ENCODE assay signal across 22 cellular contexts in genomic region chr7:96061844-96062243, GRCh38.
DNase-seq lines count a peak whose midpoint lies in the region; ATAC-seq and TF ChIP-seq lines count a peak whose summit lies in the region.
"Had no signal": no experiment of that assay in that cellular context is flagged by ENCODE, and none has a peak within 500 bp of the region (broad histone marks: within the 10 kb centered on the region; RNA-seq: fewer than 3 reads in every experiment).

No MANE protein-coding gene starts in this region.

- H3K27ac Mint-ChIP-seq in MCF 10A (ENCODE audit: low read depth, unreplicated experiment) (no peak overlapping the region), progenitor cell of endocrine pancreas (no peak overlapping the region)
- H3K27ac Mint-ChIP-seq: activated naive CD8-positive, alpha-beta T cell treated with anti-CD3 and anti-CD28 coated beads, Interleukin-2, amount 50 U/mL, for 24 hours had no signal

- H3K36me3 ChIP-seq in breast epithelium (no peaks in the 10 kb centered on the region), thyroid gland (no peaks in the 10 kb centered on the region)
- H3K36me3 ChIP-seq: BLaER1 treated with 17β-estradiol and CSF1 and Interleukin-3, amounts not matched to agents 10 nM and 100 nM; cardiac muscle cell had no signal

- no peak for TF ChIP-seq POLR2A in breast epithelium (IDR thresholded peaks at IDR 0.05)
- TF ChIP-seq POLR2A in thyroid gland (IDR thresholded peaks at IDR 0.05): no peak

- H3K36me3 Mint-ChIP-seq in MCF 10A (ENCODE audit: insufficient read depth, unreplicated experiment) (no peaks in the 10 kb centered on the region), progenitor cell of endocrine pancreas (ENCODE audit: insufficient read depth) (no peaks in the 10 kb centered on the region)
- H3K36me3 Mint-ChIP-seq: type B pancreatic cell had no signal

- no peaks in the 10 kb centered on the region for H3K4me1 ChIP-seq in breast epithelium
- H3K4me1 ChIP-seq in thyroid gland: peaks cover 22 to 39% of the 10 kb centered on the region in 2 donors
- H3K4me1 ChIP-seq: BLaER1 treated with 17β-estradiol and CSF1 and Interleukin-3, amounts not matched to agents 10 nM and 100 nM had no signal

- CTCF ChIA-PET in MCF 10A (lab: Yijun Ruan, JAX): interaction anchor here (1.1 to 1.2 kb wide), 2 partner anchors 14 to 17 kb away, joined by 3 read pairs; no protein-coding TSS in a partner anchor

- peaks cover 0 to 4% of the 10 kb centered on the region in 2 donors for H3K27me3 ChIP-seq in breast epithelium
- H3K27me3 ChIP-seq in thyroid gland: no peaks in the 10 kb centered on the region
- H3K27me3 ChIP-seq: BLaER1 treated with 17β-estradiol and CSF1 and Interleukin-3, amounts not matched to agents 10 nM and 100 nM; cardiac muscle cell had no signal

- peaks cover 99% of the 10 kb centered on the region for H3K27me3 Mint-ChIP-seq in MCF 10A (ENCODE audit: insufficient read depth, unreplicated experiment)
- peaks cover 20% of the 10 kb centered on the region for H3K27me3 Mint-ChIP-seq in progenitor cell of endocrine pancreas
- H3K27me3 Mint-ChIP-seq: type B pancreatic cell had no signal

- BruUV-seq in MCF 10A (replicated peaks; lab: Mats Ljungman, UMichigan): no TSS peak

- intact Hi-C loops in MCF 10A (cut with micrococcal nuclease): no loop called here
- intact Hi-C loops in breast epithelium (cut with DNase I; ENCODE audit: low total_unique reads): no loop called here
- intact Hi-C loops in thyroid gland (cut with DNase I): no loop called here

- H3K4me3 Mint-ChIP-seq in MCF 10A (ENCODE audit: unreplicated experiment) (no peak overlapping the region), progenitor cell of endocrine pancreas (ENCODE audit: low read depth) (no peak overlapping the region)
- H3K4me3 Mint-ChIP-seq: activated naive CD8-positive, alpha-beta T cell treated with anti-CD3 and anti-CD28 coated beads, Interleukin-2, amount 50 U/mL, for 24 hours had no signal

- no peak overlapping the region for H3K27ac ChIP-seq in breast epithelium
- peak overlapping the region in 2 of 3 donors; percentile 16 to 54 for H3K27ac ChIP-seq in thyroid gland
- H3K27ac ChIP-seq: BLaER1 treated with 17β-estradiol and CSF1 and Interleukin-3, amounts not matched to agents 10 nM and 100 nM; cardiac muscle cell had no signal

- ATAC-seq in stimulated activated naive CD8-positive, alpha-beta T cell treated with anti-CD3 and anti-CD28 coated beads, Interleukin-15, Interleukin-2, amounts not matched to agents 100 U/mL and 50 U/mL, for 24 hours: no peak
- ATAC-seq: activated naive CD8-positive, alpha-beta T cell treated with anti-CD3 and anti-CD28 coated beads, Interleukin-2, amount 50 U/mL, for 24 hours; HCT116 had no signal

- WGBS in thyroid gland, 2 donors: 16 to 27% methylated on average over 4 of the region's 4 CpGs

- DNase-seq in MCF 10A (ENCODE audit: unreplicated experiment): peak; percentile 75
- no peak for DNase-seq in breast epithelium (ENCODE audit: low spot score in 2 of 2)
- DNase-seq in NCI-H446 treated with DMSO at 0.1 percent for 48 hours (lab: John Stamatoyannopoulos, UW): peak; percentile 77
- peak; percentile 4 for DNase-seq in fibroblast of pulmonary artery (ENCODE audit: low read depth)
- DNase-seq in thyroid gland: peak; percentile 70 to 72
- DNase-seq in progenitor cell of endocrine pancreas (ENCODE audit: low spot score, unreplicated experiment): no peak
- DNase-seq in stimulated activated naive CD8-positive, alpha-beta T cell treated with anti-CD3 and anti-CD28 coated beads, Interleukin-15, Interleukin-2, amounts not matched to agents 100 U/mL and 50 U/mL, for 24 hours: no peak
- DNase-seq in occipital lobe (lab: John Stamatoyannopoulos, UW): no peak
- DNase-seq: 8988T; activated CD4-positive, alpha-beta T cell treated with anti-CD3 and anti-CD28 coated beads for 48 hours; activated CD8-positive, alpha-beta memory T cell treated with anti-CD3 and anti-CD28 coated beads, Interleukin-2, amount 50 U/mL, for 4 hours; activated effector memory CD4-positive, alpha-beta T cell treated with Interleukin-2 at 50 U/mL for 16 hours; activated naive CD8-positive, alpha-beta T cell treated with anti-CD3 and anti-CD28 coated beads, Interleukin-2, amount 50 U/mL, for 24 hours; NCI-H1694 treated with DMSO at 0.1 percent for 48 hours; NCI-H524; stimulated activated CD4-positive, alpha-beta T cell treated with anti-CD3 and anti-CD28 coated beads, Interleukin-1b, Interleukin-23, amount 100 ng/mL, for 48 hours; stimulated activated naive CD4-positive, alpha-beta T cell had no signal

- H3K9me3 ChIP-seq in breast epithelium (no peaks in the 10 kb centered on the region), thyroid gland (no peaks in the 10 kb centered on the region)
- H3K9me3 ChIP-seq: BLaER1 treated with 17β-estradiol and CSF1 and Interleukin-3, amounts not matched to agents 10 nM and 100 nM had no signal

- no peak for TF ChIP-seq CTCF in MCF 10A (IDR thresholded peaks at IDR 0.05; ENCODE audit: unreplicated experiment)
- no peak for TF ChIP-seq CTCF in breast epithelium (IDR thresholded peaks at IDR 0.05)
- no peak for TF ChIP-seq CTCF in fibroblast of pulmonary artery (IDR thresholded peaks at IDR 0.05; ENCODE audit: low read length, missing control alignments)
- no peak for TF ChIP-seq CTCF in thyroid gland (IDR thresholded peaks at IDR 0.05)
- TF ChIP-seq CTCF in progenitor cell of endocrine pancreas (IDR thresholded peaks at IDR 0.05; ENCODE audit: unreplicated experiment): no peak

- H3K9me3 Mint-ChIP-seq in MCF 10A (ENCODE audit: unreplicated experiment) (no peaks in the 10 kb centered on the region), progenitor cell of endocrine pancreas (ENCODE audit: low read depth) (no peaks in the 10 kb centered on the region)
- H3K9me3 Mint-ChIP-seq: activated naive CD8-positive, alpha-beta T cell treated with anti-CD3 and anti-CD28 coated beads, Interleukin-2, amount 50 U/mL, for 24 hours; type B pancreatic cell had no signal

- H3K4me3 ChIP-seq in breast epithelium (no peak overlapping the region), fibroblast of pulmonary artery (replicated peaks; ENCODE audit: low read depth, low read length) (no peak overlapping the region), thyroid gland (replicated peaks in 1 of 3) (no peak overlapping the region)
- H3K4me3 ChIP-seq: BLaER1 treated with 17β-estradiol and CSF1 and Interleukin-3, amounts not matched to agents 10 nM and 100 nM; cardiac muscle cell; lung had no signal

- H3K4me1 Mint-ChIP-seq in MCF 10A (ENCODE audit: insufficient read depth, unreplicated experiment) (peaks cover 6% of the 10 kb centered on the region), progenitor cell of endocrine pancreas (ENCODE audit: low read depth) (peaks cover 10% of the 10 kb centered on the region)
- H3K4me1 Mint-ChIP-seq: activated naive CD8-positive, alpha-beta T cell treated with anti-CD3 and anti-CD28 coated beads, Interleukin-2, amount 50 U/mL, for 24 hours had no signal

- POLR2A ChIA-PET in MCF 10A (lab: Yijun Ruan, JAX): interaction anchor here (0.6 to 0.8 kb wide), 3 partner anchors 9 to 1018 kb away, joined by 3 to 5 read pairs (median 3); no protein-coding TSS in a partner anchor

Comparison
In these comparisons a context has a peak if more than half of its experiments do, and no peak if none do; other contexts are left out.
1. DNase-seq: peak in MCF 10A (single experiment), NCI-H446 treated with DMSO at 0.1 percent for 48 hours (single experiment), fibroblast of pulmonary artery (single experiment) and thyroid gland (2 of 2); none in breast epithelium (0 of 2), progenitor cell of endocrine pancreas (single experiment), stimulated activated naive CD8-positive, alpha-beta T cell treated with anti-CD3 and anti-CD28 coated beads, Interleukin-15, Interleukin-2, amounts not matched to agents 100 U/mL and 50 U/mL, for 24 hours (single experiment) and occipital lobe (single experiment).
2. H3K27ac ChIP-seq: peak in thyroid gland (2 of 3); none in breast epithelium (0 of 2).